Comparison of ENCODE assay signal across 13 cellular contexts in genomic region chr18:46294325-46294724, GRCh38.
"Had no signal": no experiment of that assay in that cellular context is flagged by ENCODE, and none has a peak within 500 bp of the region (broad histone marks: within the 10 kb centered on the region; RNA-seq: fewer than 3 reads in every experiment).

No MANE protein-coding gene starts in this region.

- ATAC-seq: activated T-cell treated with anti-CD3 and anti-CD28 coated beads, Interleukin-2, amount 50 U/mL, for 72 hours; left ventricle myocardium superior; naive thymus-derived CD4-positive, alpha-beta T cell had no signal

- H3K4me3 ChIP-seq: cardiac muscle cell, gastrocnemius medialis, stomach, thoracic aorta had no signal

- H3K9me3 ChIP-seq: gastrocnemius medialis, neutrophil, stomach, thoracic aorta had no signal

- H3K27me3 ChIP-seq: cardiac muscle cell, gastrocnemius medialis, stomach had no signal

- H3K4me1 ChIP-seq: stomach had no signal

- H3K27me3 Mint-ChIP-seq: activated CD4-positive, alpha-beta memory T cell treated with anti-CD3 and anti-CD28 coated beads for 36 hours had no signal

- DNase-seq: activated CD4-positive, alpha-beta memory T cell treated with anti-CD3 and anti-CD28 coated beads for 36 hours; activated T-cell treated with anti-CD3 and anti-CD28 coated beads, Interleukin-2, amount 50 U/mL, for 72 hours; gastrocnemius medialis; left ventricle myocardium superior; naive thymus-derived CD4-positive, alpha-beta T cell; retina; stimulated activated CD4-positive, alpha-beta T cell treated with anti-CD3 and anti-CD28 coated beads, Interleukin-4, amount 100 ng/mL, for 4 hours; stomach; T-helper 9 cell had no signal

- H3K27ac ChIP-seq: gastrocnemius medialis, neutrophil, skin epidermis, stomach, thoracic aorta had no signal

- H3K36me3 ChIP-seq: cardiac muscle cell, gastrocnemius medialis, neutrophil, stomach, thoracic aorta had no signal

- H3K36me3 Mint-ChIP-seq: activated CD4-positive, alpha-beta memory T cell treated with anti-CD3 and anti-CD28 coated beads for 36 hours had no signal

- H3K27ac Mint-ChIP-seq: activated CD4-positive, alpha-beta memory T cell treated with anti-CD3 and anti-CD28 coated beads for 36 hours; activated T-cell treated with anti-CD3 and anti-CD28 coated beads, Interleukin-2, amount 50 U/mL, for 72 hours; naive thymus-derived CD4-positive, alpha-beta T cell had no signal

- H3K4me3 Mint-ChIP-seq: activated CD4-positive, alpha-beta memory T cell treated with anti-CD3 and anti-CD28 coated beads for 36 hours; activated T-cell treated with anti-CD3 and anti-CD28 coated beads, Interleukin-2, amount 50 U/mL, for 72 hours; naive thymus-derived CD4-positive, alpha-beta T cell had no signal

- H3K9me3 Mint-ChIP-seq: activated CD4-positive, alpha-beta memory T cell treated with anti-CD3 and anti-CD28 coated beads for 36 hours; activated T-cell treated with anti-CD3 and anti-CD28 coated beads, Interleukin-2, amount 50 U/mL, for 72 hours had no signal
